Comparison of ENCODE assay signal across 1 cellular context in genomic region chr15:69469467-69470191, GRCh38.
TF ChIP-seq lines count a peak whose summit lies in the region.

No MANE protein-coding gene starts in this region.

TF ChIP-seq in SK-N-SH treated with all-trans-retinoic acid at 6 μM for 48 hours, 23 proteins besides CTCF, POLR2A, EP300 and RAD21:
- TF ChIP-seq ZFP3 (CRISPR knock-in tag; IDR thresholded peaks at IDR 0.05), result no peak
- TF ChIP-seq ZNF70 (CRISPR knock-in tag; IDR thresholded peaks at IDR 0.05), result no peak
- no peak for TF ChIP-seq ZNF565 (CRISPR knock-in tag; conservative IDR thresholded peaks at IDR 0.05; ENCODE audit: low read depth)
- TF ChIP-seq TOX (CRISPR knock-in tag; IDR thresholded peaks at IDR 0.05; ENCODE audit: borderline replicate concordance), result no peak
- TF ChIP-seq PPARA (CRISPR knock-in tag; IDR thresholded peaks at IDR 0.05; ENCODE audit: borderline replicate concordance), result no peak
- TF ChIP-seq, protein P1, sequence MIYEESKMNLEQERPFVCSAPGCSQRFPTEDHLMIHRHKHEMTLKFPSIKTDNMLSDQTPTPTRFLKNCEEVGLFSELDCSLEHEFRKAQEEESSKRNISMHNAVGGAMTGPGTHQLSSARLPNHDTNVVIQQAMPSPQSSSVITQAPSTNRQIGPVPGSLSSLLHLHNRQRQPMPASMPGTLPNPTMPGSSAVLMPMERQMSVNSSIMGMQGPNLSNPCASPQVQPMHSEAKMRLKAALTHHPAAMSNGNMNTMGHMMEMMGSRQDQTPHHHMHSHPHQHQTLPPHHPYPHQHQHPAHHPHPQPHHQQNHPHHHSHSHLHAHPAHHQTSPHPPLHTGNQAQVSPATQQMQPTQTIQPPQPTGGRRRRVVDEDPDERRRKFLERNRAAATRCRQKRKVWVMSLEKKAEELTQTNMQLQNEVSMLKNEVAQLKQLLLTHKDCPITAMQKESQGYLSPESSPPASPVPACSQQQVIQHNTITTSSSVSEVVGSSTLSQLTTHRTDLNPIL (CRISPR knock-in tag; IDR thresholded peaks at IDR 0.05; ENCODE audit: low read depth), result no peak
- TF ChIP-seq SNAI2 (CRISPR knock-in tag; IDR thresholded peaks at IDR 0.05), result no peak
- TF ChIP-seq, protein P2, sequence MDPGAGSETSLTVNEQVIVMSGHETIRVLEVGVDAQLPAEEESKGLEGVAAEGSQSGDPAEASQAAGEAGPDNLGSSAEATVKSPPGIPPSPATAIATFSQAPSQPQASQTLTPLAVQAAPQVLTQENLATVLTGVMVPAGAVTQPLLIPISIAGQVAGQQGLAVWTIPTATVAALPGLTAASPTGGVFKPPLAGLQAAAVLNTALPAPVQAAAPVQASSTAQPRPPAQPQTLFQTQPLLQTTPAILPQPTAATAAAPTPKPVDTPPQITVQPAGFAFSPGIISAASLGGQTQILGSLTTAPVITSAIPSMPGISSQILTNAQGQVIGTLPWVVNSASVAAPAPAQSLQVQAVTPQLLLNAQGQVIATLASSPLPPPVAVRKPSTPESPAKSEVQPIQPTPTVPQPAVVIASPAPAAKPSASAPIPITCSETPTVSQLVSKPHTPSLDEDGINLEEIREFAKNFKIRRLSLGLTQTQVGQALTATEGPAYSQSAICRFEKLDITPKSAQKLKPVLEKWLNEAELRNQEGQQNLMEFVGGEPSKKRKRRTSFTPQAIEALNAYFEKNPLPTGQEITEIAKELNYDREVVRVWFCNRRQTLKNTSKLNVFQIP (CRISPR knock-in tag; IDR thresholded peaks at IDR 0.05; ENCODE audit: borderline replicate concordance, low read depth), result no peak
- no peak for TF ChIP-seq ZC3H10 (CRISPR knock-in tag; IDR thresholded peaks at IDR 0.05)
- TF ChIP-seq, protein P3, sequence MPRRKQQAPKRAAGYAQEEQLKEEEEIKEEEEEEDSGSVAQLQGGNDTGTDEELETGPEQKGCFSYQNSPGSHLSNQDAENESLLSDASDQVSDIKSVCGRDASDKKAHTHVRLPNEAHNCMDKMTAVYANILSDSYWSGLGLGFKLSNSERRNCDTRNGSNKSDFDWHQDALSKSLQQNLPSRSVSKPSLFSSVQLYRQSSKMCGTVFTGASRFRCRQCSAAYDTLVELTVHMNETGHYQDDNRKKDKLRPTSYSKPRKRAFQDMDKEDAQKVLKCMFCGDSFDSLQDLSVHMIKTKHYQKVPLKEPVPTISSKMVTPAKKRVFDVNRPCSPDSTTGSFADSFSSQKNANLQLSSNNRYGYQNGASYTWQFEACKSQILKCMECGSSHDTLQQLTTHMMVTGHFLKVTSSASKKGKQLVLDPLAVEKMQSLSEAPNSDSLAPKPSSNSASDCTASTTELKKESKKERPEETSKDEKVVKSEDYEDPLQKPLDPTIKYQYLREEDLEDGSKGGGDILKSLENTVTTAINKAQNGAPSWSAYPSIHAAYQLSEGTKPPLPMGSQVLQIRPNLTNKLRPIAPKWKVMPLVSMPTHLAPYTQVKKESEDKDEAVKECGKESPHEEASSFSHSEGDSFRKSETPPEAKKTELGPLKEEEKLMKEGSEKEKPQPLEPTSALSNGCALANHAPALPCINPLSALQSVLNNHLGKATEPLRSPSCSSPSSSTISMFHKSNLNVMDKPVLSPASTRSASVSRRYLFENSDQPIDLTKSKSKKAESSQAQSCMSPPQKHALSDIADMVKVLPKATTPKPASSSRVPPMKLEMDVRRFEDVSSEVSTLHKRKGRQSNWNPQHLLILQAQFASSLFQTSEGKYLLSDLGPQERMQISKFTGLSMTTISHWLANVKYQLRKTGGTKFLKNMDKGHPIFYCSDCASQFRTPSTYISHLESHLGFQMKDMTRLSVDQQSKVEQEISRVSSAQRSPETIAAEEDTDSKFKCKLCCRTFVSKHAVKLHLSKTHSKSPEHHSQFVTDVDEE (CRISPR knock-in tag; IDR thresholded peaks at IDR 0.05), result no peak
- TF ChIP-seq ESRRG (CRISPR knock-in tag; IDR thresholded peaks at IDR 0.05), result no peak
